ENCODE assay signal across 26 cellular contexts in genomic region chr5:148615644-148616283, GRCh38. TPM values are rescaled to one million over a fixed set of nuclear protein-coding genes. Genes with fewer than 3 reads are reported as not detected.
DNase-seq lines count a peak whose midpoint lies in the region; ATAC-seq, FAIRE-seq and TF ChIP-seq lines count a peak whose summit lies in the region.
"Had no signal": no experiment of that assay in that cellular context is flagged by ENCODE, and none has a peak within 500 bp of the region (broad histone marks: within the 10 kb centered on the region; RNA-seq: fewer than 3 reads in every experiment).

No MANE protein-coding gene starts in this region.

- no peak for FAIRE-seq in A549 (lab: Jason Lieb, UNC)

- no peaks in the 10 kb centered on the region for H3K36me3 ChIP-seq in body of pancreas (replicated peaks in 1 of 2; ENCODE audit: insufficient read depth in 1 of 2, low read depth in 2 of 2)
- H3K36me3 ChIP-seq: esophagus muscularis mucosa, ovary, stomach, WERI-Rb-1 had no signal

- WGBS in A549 (ENCODE audit: missing lambda C conversion rate), result 4% methylated on average over 4 of the region's 4 CpGs
- WGBS in body of pancreas, 2 donors, result 38 to 45% methylated on average over 4 of the region's 4 CpGs

- H3K9me3 ChIP-seq in A549 (no peaks in the 10 kb centered on the region), body of pancreas (no peaks in the 10 kb centered on the region)
- H3K9me3 ChIP-seq: esophagus muscularis mucosa, ovary, stomach had no signal

- DNase-seq in A549 (ENCODE audit: low read depth in 1 of 2, low spot score in 1 of 2), result no peak
- peak; percentile 24 for DNase-seq in HFFc6
- peak; percentile 18 for DNase-seq in RPMI7951 (ENCODE audit: low read depth)
- DNase-seq in epithelial cell of esophagus (ENCODE audit: low read depth), result peak; percentile 6
- no peak for DNase-seq in GF-D8 (lab: John Stamatoyannopoulos, UW)
- DNase-seq in body of pancreas, result no peak
- no peak for DNase-seq in chondrocyte (ENCODE audit: low spot score)
- DNase-seq: activated CD4-positive, alpha-beta memory T cell treated with anti-CD3 and anti-CD28 coated beads, Interleukin-2, amount 10 ng/mL, durations not matched to agents 7 days and 5 days; activated naive CD4-positive, alpha-beta T cell treated with anti-CD3 and anti-CD28 coated beads, Interleukin-2, amount 50 U/mL, for 16 hours; activated T-cell treated with anti-CD3 and anti-CD28 coated beads, Interleukin-2, amount 50 U/mL, for 4 hours; CD4-positive, alpha-beta T cell; islet precursor cell; NCI-H1694; NCI-H446 treated with DMSO at 0.1 percent for 48 hours; ovary; SIG-M5; stomach; T-helper 1 cell; WERI-Rb-1 had no signal

- TF ChIP-seq POLR2A in A549 (IDR thresholded peaks at IDR 0.05; ENCODE audit: low read length) (no peak), body of pancreas (IDR thresholded peaks at IDR 0.05) (no peak)

- H3K36me3 Mint-ChIP-seq in HFFc6 (ENCODE audit: low read depth) (no peaks in the 10 kb centered on the region), chondrocyte (ENCODE audit: low read depth) (no peaks in the 10 kb centered on the region)

- no peak for TF ChIP-seq RAD21 in A549 (conservative IDR thresholded peaks at IDR 0.05 in 1 of 2, IDR thresholded peaks at IDR 0.05 in 1 of 2)

- intact Hi-C loops in body of pancreas (cut with DNase I), result no loop called here

- H3K27me3 Mint-ChIP-seq in HFFc6 (ENCODE audit: insufficient read depth) (no peaks in the 10 kb centered on the region; the same call in 1 of the 2 replicates), chondrocyte (ENCODE audit: low read depth) (peaks cover 11% of the 10 kb centered on the region)
- H3K27me3 Mint-ChIP-seq: CD4-positive, alpha-beta T cell had no signal

- H3K4me1 ChIP-seq in A549 (no peaks in the 10 kb centered on the region), body of pancreas (no peaks in the 10 kb centered on the region)
- H3K4me1 ChIP-seq: esophagus muscularis mucosa, stomach had no signal

- H3K9me3 Mint-ChIP-seq in HFFc6, result no peaks in the 10 kb centered on the region
- H3K9me3 Mint-ChIP-seq in chondrocyte (ENCODE audit: low read depth), result no peaks in the 10 kb centered on the region
- H3K9me3 Mint-ChIP-seq: activated CD4-positive, alpha-beta memory T cell treated with anti-CD3 and anti-CD28 coated beads, Interleukin-2, amount 10 ng/mL, durations not matched to agents 7 days and 5 days; activated T-cell treated with anti-CD3 and anti-CD28 coated beads, Interleukin-2, amount 50 U/mL, for 4 hours; CD4-positive, alpha-beta T cell had no signal

- H3K4me3 ChIP-seq in A549 (no peak overlapping the region), epithelial cell of esophagus (ENCODE audit: low read length) (no peak overlapping the region), body of pancreas (no peak overlapping the region)
- H3K4me3 ChIP-seq: esophagus muscularis mucosa, ovary, stomach had no signal

- POLR2A ChIA-PET in A549 (lab: Yijun Ruan, JAX), result no interaction called here

- H3K27ac ChIP-seq in A549 (no peak overlapping the region), body of pancreas (no peak overlapping the region)
- H3K27ac ChIP-seq: esophagus muscularis mucosa, ovary, stomach, WERI-Rb-1 had no signal

- no peaks in the 10 kb centered on the region for H3K27me3 ChIP-seq in body of pancreas
- H3K27me3 ChIP-seq: esophagus muscularis mucosa, ovary, stomach had no signal

- TF ChIP-seq EP300 in A549 (IDR thresholded peaks at IDR 0.05), result no peak

- ATAC-seq in A549 (no peak), body of pancreas (no peak), GM18520 (IDR thresholded peaks at IDR 0.05; ENCODE audit: unreplicated experiment) (no peak)
- ATAC-seq: activated T-cell treated with anti-CD3 and anti-CD28 coated beads, Interleukin-2, amount 50 U/mL, for 4 hours; HCT116; sciatic nerve had no signal

- no peak for TF ChIP-seq CTCF in A549 (IDR thresholded peaks at IDR 0.05)
- no peak for TF ChIP-seq CTCF in HFFc6 (IDR thresholded peaks at IDR 0.05)
- no peak for TF ChIP-seq CTCF in epithelial cell of esophagus (IDR thresholded peaks at IDR 0.05; ENCODE audit: insufficient read depth, low read depth, low read length, missing control alignments)
- no peak for TF ChIP-seq CTCF in body of pancreas (IDR thresholded peaks at IDR 0.05)
- no peak for TF ChIP-seq CTCF in chondrocyte (IDR thresholded peaks at IDR 0.05)

- no peak overlapping the region for H3K4me2 ChIP-seq in A549

- H3K4me3 Mint-ChIP-seq in HFFc6, result no peak overlapping the region
- H3K4me3 Mint-ChIP-seq in chondrocyte (ENCODE audit: unreplicated experiment), result no peak overlapping the region
- H3K4me3 Mint-ChIP-seq: activated CD4-positive, alpha-beta memory T cell treated with anti-CD3 and anti-CD28 coated beads, Interleukin-2, amount 10 ng/mL, durations not matched to agents 7 days and 5 days; activated T-cell treated with anti-CD3 and anti-CD28 coated beads, Interleukin-2, amount 50 U/mL, for 4 hours; CD4-positive, alpha-beta T cell had no signal

- H3K4me1 Mint-ChIP-seq in HFFc6 (ENCODE audit: low read depth), result no peaks in the 10 kb centered on the region
- H3K4me1 Mint-ChIP-seq in chondrocyte (ENCODE audit: low read depth), result no peaks in the 10 kb centered on the region

- no peak overlapping the region for H3K27ac Mint-ChIP-seq in HFFc6
- no peak overlapping the region for H3K27ac Mint-ChIP-seq in chondrocyte (ENCODE audit: unreplicated experiment)
- H3K27ac Mint-ChIP-seq: activated CD4-positive, alpha-beta memory T cell treated with anti-CD3 and anti-CD28 coated beads, Interleukin-2, amount 10 ng/mL, durations not matched to agents 7 days and 5 days; CD4-positive, alpha-beta T cell had no signal

- CTCF ChIA-PET in A549 (lab: Yijun Ruan, JAX), result interaction anchor here (1.0 kb wide), 1 partner anchor 115 kb away, joined by 3 read pairs; no protein-coding TSS in a partner anchor

TF ChIP-seq in A549, 52 proteins besides CTCF, POLR2A, EP300 and RAD21:
- peak; percentile 59 for TF ChIP-seq MAFK (IDR thresholded peaks at IDR 0.05; ENCODE audit: partially characterized antibody)
- TF ChIP-seq NFE2L2 (conservative IDR thresholded peaks at IDR 0.05; ENCODE audit: low read length), result no peak
- no peak for TF ChIP-seq KDM1A (IDR thresholded peaks at IDR 0.05; ENCODE audit: low read depth)
- no peak for TF ChIP-seq ZSCAN20 (CRISPR knock-in tag; IDR thresholded peaks at IDR 0.05)
- TF ChIP-seq POLR2AphosphoS2 (conservative IDR thresholded peaks at IDR 0.05; ENCODE audit: low read length), result no peak
- no peak for TF ChIP-seq ZNF302 (CRISPR knock-in tag; IDR thresholded peaks at IDR 0.05)
- TF ChIP-seq RARB (CRISPR knock-in tag; IDR thresholded peaks at IDR 0.05), result no peak
- TF ChIP-seq MAZ (IDR thresholded peaks at IDR 0.05; ENCODE audit: borderline replicate concordance, low read depth, low read length), result no peak

RNA-seq across cellular contexts. Expression of gene HTR4, which starts 38.6 kb away (rescaled TPM):
- polyA plus RNA-seq in A549 (2011; rRNA removed) (not detected in 2 replicates), A549 (2017; fragmentation: RNase III; extraction: RNeasy Plus Mini Kit Qiagen cat#74134 plus additional on column Dnase treatment) (not detected in 3 replicates)
- not detected in 2 replicates for polyA plus RNA-seq in A549 (2012; cell fraction: cytosol; rRNA removed)
- not detected in 2 replicates for polyA plus RNA-seq in A549 (2012; cell fraction: nucleus; rRNA removed)
- not detected in 2 replicates for polyA minus RNA-seq in A549 (2011; rRNA and poly(A)+ RNA removed)
- total RNA-seq in HFFc6 (2021; fragmentation: NEBNext Ultra II Directional; extraction: Animal tissue kit (Norgen Biotek cat#: 25700)), result not detected
- not detected in 2 replicates for total RNA-seq in RPMI7951 (2014; rRNA removed; shearing (Covaris generic))
- total RNA-seq in body of pancreas (not detected), chondrocyte (not detected in 3 replicates)
- total RNA-seq: activated CD4-positive, alpha-beta memory T cell treated with anti-CD3 and anti-CD28 coated beads, Interleukin-2, amount 10 ng/mL, durations not matched to agents 7 days and 5 days; activated T-cell treated with anti-CD3 and anti-CD28 coated beads, Interleukin-2, amount 50 U/mL, for 4 hours; CD4-positive, alpha-beta T cell; lung microvascular endothelial cell; ureter had no signal
- polyA plus RNA-seq: AG04450, stomach had no signal

Comparison
In these comparisons a context has a peak if more than half of its experiments do, and no peak if none do; other contexts are left out.
1. DNase-seq: peak in HFFc6 (single experiment), RPMI7951 (single experiment) and epithelial cell of esophagus (single experiment); none in A549 (0 of 2), GF-D8 (single experiment), body of pancreas (0 of 4) and chondrocyte (single experiment).